Comparison of ENCODE assay signal across 8 cellular contexts in the genomic region with DNA sequence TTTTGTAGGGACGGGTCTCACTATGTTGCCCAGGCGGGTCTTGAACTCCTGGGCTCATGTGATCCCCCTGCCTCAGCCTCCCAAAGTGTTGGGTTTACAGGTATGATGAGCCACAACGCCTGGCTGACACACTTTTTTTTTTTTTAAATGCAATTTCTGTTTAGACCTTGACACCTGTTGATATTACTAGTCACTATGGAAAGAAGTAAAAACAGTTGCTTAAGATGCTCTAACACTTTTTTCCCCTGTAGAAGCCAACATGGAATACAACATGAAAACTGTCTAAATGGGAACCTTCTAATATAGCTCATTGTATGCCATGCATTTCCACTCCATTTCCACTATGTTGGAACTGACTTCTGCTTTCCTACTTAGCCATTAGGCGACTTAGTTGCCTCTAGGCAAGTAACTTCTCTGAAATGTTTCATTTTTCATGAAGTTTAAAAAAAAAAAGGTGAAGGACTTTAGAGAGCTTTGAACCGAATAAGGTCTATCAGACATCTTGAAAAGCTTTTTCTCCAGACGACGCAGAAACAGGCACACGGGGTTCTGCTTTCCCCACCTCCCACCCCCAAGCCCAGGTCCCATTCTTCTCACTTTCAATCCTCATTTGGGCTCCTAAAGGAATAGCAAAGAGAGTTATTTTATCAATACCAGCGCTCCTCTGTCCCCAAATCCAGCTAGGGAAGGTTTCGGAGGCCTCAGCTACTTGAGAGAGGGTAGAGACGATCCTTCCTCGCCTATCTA. TPM values are rescaled to one million over a fixed set of nuclear protein-coding genes. Genes with fewer than 3 reads are reported as not detected.
DNase-seq lines count a peak whose midpoint lies in the region; ATAC-seq, FAIRE-seq and TF ChIP-seq lines count a peak whose summit lies in the region.

No MANE protein-coding gene starts in this region.

- H3K27me3 Mint-ChIP-seq in natural killer cell treated with Interleukin-12 subunit alpha and Interleukin-12 subunit beta and Interleukin-15 and Interleukin-18, amount 100 ng/mL, for 72 hours: no peaks in the 10 kb centered on the region

- H3K27me3 ChIP-seq in SJSA1 (replicated peaks) (no peaks in the 10 kb centered on the region), endothelial cell of umbilical vein (ENCODE audit: control insufficient read depth in 2 of 2, insufficient read depth in 2 of 2, low read length in 2 of 2) (no peaks in the 10 kb centered on the region)

- H3K4me3 ChIP-seq in HEK293 (ENCODE audit: low read depth, low read length) (peak overlapping the region; percentile 99), SJSA1 (peak overlapping the region; percentile 92), endothelial cell of umbilical vein (replicated peaks in 1 of 3; ENCODE audit: insufficient read depth in 1 of 3, low read depth in 1 of 3, low read length in 3 of 3) (peak overlapping the region; percentile 44 to 99 (median 89))

- POLR2A ChIA-PET in HEK293 (lab: Yijun Ruan, JAX): interaction anchor here (0.6 to 1.6 kb wide), 9 partner anchors 9 to 501 kb away, joined by 3 to 12 read pairs (median 6); a partner anchor contains a TSS
- POLR2A ChIA-PET in endothelial cell of umbilical vein (lab: Charles Lee): interaction anchor here (0.8 to 2.0 kb wide), 4 partner anchors 9 to 40 kb away, joined by 3 to 6 read pairs (median 4); no protein-coding TSS in a partner anchor

- no peaks in the 10 kb centered on the region for H4K20me1 ChIP-seq in endothelial cell of umbilical vein (replicated peaks; ENCODE audit: control insufficient read depth, extremely low read depth, insufficient read depth, low read length)

- no peak for TF ChIP-seq CTCF in HEK293 (tag by site-specific recombination; IDR thresholded peaks at IDR 0.05)
- TF ChIP-seq CTCF in endothelial cell of umbilical vein (IDR thresholded peaks at IDR 0.05; ENCODE audit: extremely low read depth in 1 of 2, insufficient read depth in 1 of 2, low read depth in 1 of 2, low read length in 2 of 2): no peak

- no peaks in the 10 kb centered on the region for H3K9me3 ChIP-seq in HEK293 (ENCODE audit: control insufficient read depth, insufficient read depth, low read depth, low read length)
- H3K9me3 ChIP-seq in SJSA1 (replicated peaks): no peaks in the 10 kb centered on the region
- no peaks in the 10 kb centered on the region for H3K9me3 ChIP-seq in endothelial cell of umbilical vein (replicated peaks; ENCODE audit: control insufficient read depth, insufficient read depth, low read length)

- H3K4me2 ChIP-seq in endothelial cell of umbilical vein (ENCODE audit: insufficient read depth, low read length): peak overlapping the region; percentile 77

- no peaks in the 10 kb centered on the region for H3K36me3 ChIP-seq in HEK293 (ENCODE audit: control insufficient read depth in 2 of 2, insufficient read depth in 1 of 2, low read length in 2 of 2)
- peaks cover 31% of the 10 kb centered on the region for H3K36me3 ChIP-seq in SJSA1
- no peaks in the 10 kb centered on the region for H3K36me3 ChIP-seq in endothelial cell of umbilical vein (ENCODE audit: control insufficient read depth in 2 of 2, extremely low read depth in 1 of 2, insufficient read depth in 2 of 2, low read length in 2 of 2)

- TF ChIP-seq POLR2A in endothelial cell of umbilical vein (IDR thresholded peaks at IDR 0.05; ENCODE audit: low read depth, low read length): no peak

- H3K9me1 ChIP-seq in endothelial cell of umbilical vein (replicated peaks; ENCODE audit: control insufficient read depth, extremely low read depth, insufficient read depth, low read length): no peaks in the 10 kb centered on the region

- intact Hi-C loops in endothelial cell of umbilical vein (cut with micrococcal nuclease): loop anchor here (1.0 to 5.0 kb wide), 7 partner anchors 41 to 564 kb away; a partner anchor contains a TSS

- peak overlapping the region; percentile 99 for H3K27ac Mint-ChIP-seq in natural killer cell treated with Interleukin-12 subunit alpha and Interleukin-12 subunit beta and Interleukin-15 and Interleukin-18, amount 100 ng/mL, for 72 hours

- DNase-seq in GF-D8 (lab: John Stamatoyannopoulos, UW): peak; percentile 49
- no peak for DNase-seq in SJSA1 (ENCODE audit: low read depth in 1 of 2, low spot score in 2 of 2)
- DNase-seq in endothelial cell of umbilical vein (ENCODE audit: low read depth, low spot score): no peak
- DNase-seq in natural killer cell treated with Interleukin-12 subunit alpha and Interleukin-12 subunit beta and Interleukin-15 and Interleukin-18, amount 100 ng/mL, for 72 hours (ENCODE audit: low spot score): no peak
- DNase-seq in stimulated activated CD4-positive, alpha-beta T cell treated with anti-CD3 and anti-CD28 coated beads, Interleukin-12 subunit alpha, Interleukin-12 subunit beta, amount 100 ng/mL, for 4 hours: no peak

- dilution Hi-C loops in endothelial cell of umbilical vein (cut with MboI; ENCODE audit: extremely low pct_ligation_motif_present, low sequenced_read_pairs): no loop called here

- H3K79me2 ChIP-seq in endothelial cell of umbilical vein (ENCODE audit: control insufficient read depth, insufficient read depth, low read length): peaks cover 43% of the 10 kb centered on the region

- peaks cover 30% of the 10 kb centered on the region for H3K36me3 Mint-ChIP-seq in natural killer cell treated with Interleukin-12 subunit alpha and Interleukin-12 subunit beta and Interleukin-15 and Interleukin-18, amount 100 ng/mL, for 72 hours

- H3K4me3 Mint-ChIP-seq in natural killer cell treated with Interleukin-12 subunit alpha and Interleukin-12 subunit beta and Interleukin-15 and Interleukin-18, amount 100 ng/mL, for 72 hours: peak overlapping the region; percentile 98

- H2AFZ ChIP-seq in endothelial cell of umbilical vein (ENCODE audit: low read depth, low read length): peak overlapping the region; percentile 44

- peaks cover 19 to 36% of the 10 kb centered on the region in 2 donors for H3K4me1 Mint-ChIP-seq in natural killer cell treated with Interleukin-12 subunit alpha and Interleukin-12 subunit beta and Interleukin-15 and Interleukin-18, amount 100 ng/mL, for 72 hours (ENCODE audit: low read depth in 2 of 2)

- ATAC-seq in natural killer cell treated with Interleukin-12 subunit alpha and Interleukin-12 subunit beta and Interleukin-15 and Interleukin-18, amount 100 ng/mL, for 72 hours: peak in 1 of 2 donors; percentile 0
- ATAC-seq in HG03025 (IDR thresholded peaks at IDR 0.05; ENCODE audit: low FRiP score, unreplicated experiment) (no peak), HG03108 (IDR thresholded peaks at IDR 0.05; ENCODE audit: unreplicated experiment) (no peak)

- peak overlapping the region; percentile 92 for H3K9ac ChIP-seq in endothelial cell of umbilical vein (replicated peaks; ENCODE audit: extremely low read depth, insufficient read depth, low read length)

- H3K9me3 Mint-ChIP-seq in natural killer cell treated with Interleukin-12 subunit alpha and Interleukin-12 subunit beta and Interleukin-15 and Interleukin-18, amount 100 ng/mL, for 72 hours: no peaks in the 10 kb centered on the region

- TSS peak; percentile 93 for BruUV-seq in endothelial cell of umbilical vein (replicated peaks; lab: Mats Ljungman, UMichigan)

- FAIRE-seq in endothelial cell of umbilical vein (lab: Jason Lieb, UNC): no peak

- H3K27ac ChIP-seq in HEK293 (ENCODE audit: extremely low read depth, low read depth, low read length) (peak overlapping the region; percentile 98), SJSA1 (peak overlapping the region; percentile 93), endothelial cell of umbilical vein (ENCODE audit: insufficient read depth, low read depth, low read length) (peak overlapping the region; percentile 88)

- CTCF ChIA-PET in HEK293 (lab: Yijun Ruan, JAX): interaction anchor here (1.0 kb wide), 2 partner anchors 30 to 40 kb away, joined by 4 to 5 read pairs; no protein-coding TSS in a partner anchor
- CTCF ChIA-PET in endothelial cell of umbilical vein (lab: Charles Lee): interaction anchor here (0.9 to 2.7 kb wide), 6 partner anchors 9 to 163 kb away, joined by 3 to 34 read pairs (median 3); no protein-coding TSS in a partner anchor

- peaks cover 1% of the 10 kb centered on the region; the same call in 1 of the 2 replicates for H3K4me1 ChIP-seq in HEK293 (ENCODE audit: control insufficient read depth, insufficient read depth, low read length)
- peaks cover 15% of the 10 kb centered on the region for H3K4me1 ChIP-seq in SJSA1 (replicated peaks)
- H3K4me1 ChIP-seq in endothelial cell of umbilical vein (ENCODE audit: control insufficient read depth, extremely low read depth, insufficient read depth, low read length): peaks cover 26% of the 10 kb centered on the region

TF ChIP-seq in HEK293, 187 proteins besides CTCF, POLR2A, EP300 and RAD21:
- TF ChIP-seq ZNF335 (tag by site-specific recombination; conservative IDR thresholded peaks at IDR 0.05) (peak; percentile 76; the same call in 1 of the 2 replicates), SCRT2 (tag by site-specific recombination; IDR thresholded peaks at IDR 0.05) (peak; percentile 94), ZNF558 (tag by site-specific recombination; IDR thresholded peaks at IDR 0.05) (0 out of 2 replicates have a peak, but pooled peaks have one; percentile 24), SCRT1 (tag by site-specific recombination; IDR thresholded peaks at IDR 0.05; ENCODE audit: borderline replicate concordance) (peak; percentile 90), BCL11B (tag by site-specific recombination; IDR thresholded peaks at IDR 0.05; ENCODE audit: low read depth) (no peak)

TF ChIP-seq in endothelial cell of umbilical vein, 7 proteins besides CTCF, POLR2A, EP300 and RAD21 (continues in another document):
- no peak for TF ChIP-seq MYC (IDR thresholded peaks at IDR 0.05; ENCODE audit: low read depth, low read length)
- TF ChIP-seq EZH2 (IDR thresholded peaks at IDR 0.05; ENCODE audit: borderline replicate concordance, low read depth, low read length, severe bottlenecking): no peak
- TF ChIP-seq, protein P1, sequence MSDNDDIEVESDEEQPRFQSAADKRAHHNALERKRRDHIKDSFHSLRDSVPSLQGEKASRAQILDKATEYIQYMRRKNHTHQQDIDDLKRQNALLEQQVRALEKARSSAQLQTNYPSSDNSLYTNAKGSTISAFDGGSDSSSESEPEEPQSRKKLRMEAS (IDR thresholded peaks at IDR 0.05; ENCODE audit: insufficient read depth, insufficient read length): no peak
- no peak for TF ChIP-seq JUN (IDR thresholded peaks at IDR 0.05; ENCODE audit: borderline replicate concordance, insufficient read depth, insufficient read length, low read depth)

RNA-seq across cellular contexts. Expression of a gene that starts 0.6 kb away (rescaled TPM):
- total RNA-seq in SJSA1 (2014; rRNA removed; shearing (Covaris generic)): 80.0 and 117 TPM in 2 replicates
- 49.4 and 52.2 TPM in 2 replicates for total RNA-seq in endothelial cell of umbilical vein
- 9.1 and 11.7 TPM in 2 replicates for polyA plus RNA-seq in endothelial cell of umbilical vein
- 20.7 and 20.8 TPM in 2 replicates for polyA plus RNA-seq in endothelial cell of umbilical vein (2011; cell fraction: cytosol; rRNA removed)
- 10.1 and 13.6 TPM in 2 replicates for polyA plus RNA-seq in endothelial cell of umbilical vein (2011; cell fraction: nucleus; rRNA removed)
- polyA plus RNA-seq in endothelial cell of umbilical vein (2012): 27.8 and 40.9 TPM in 2 replicates
- 24.6 and 28.0 TPM in 2 replicates for polyA minus RNA-seq in endothelial cell of umbilical vein
- polyA minus RNA-seq in endothelial cell of umbilical vein (2011; cell fraction: cytosol; rRNA and poly(A)+ RNA removed): 48.9 TPM
- 13.8 and 20.2 TPM in 2 replicates for polyA minus RNA-seq in endothelial cell of umbilical vein (2011; cell fraction: nucleus; rRNA and poly(A)+ RNA removed)
- total RNA-seq in natural killer cell treated with Interleukin-12 subunit alpha and Interleukin-12 subunit beta and Interleukin-15 and Interleukin-18, amount 100 ng/mL, for 72 hours: 10 to 100 TPM; 73.6 to 74.1 TPM
